26 cellular contexts compared by ENCODE assay signal in the genomic region with DNA sequence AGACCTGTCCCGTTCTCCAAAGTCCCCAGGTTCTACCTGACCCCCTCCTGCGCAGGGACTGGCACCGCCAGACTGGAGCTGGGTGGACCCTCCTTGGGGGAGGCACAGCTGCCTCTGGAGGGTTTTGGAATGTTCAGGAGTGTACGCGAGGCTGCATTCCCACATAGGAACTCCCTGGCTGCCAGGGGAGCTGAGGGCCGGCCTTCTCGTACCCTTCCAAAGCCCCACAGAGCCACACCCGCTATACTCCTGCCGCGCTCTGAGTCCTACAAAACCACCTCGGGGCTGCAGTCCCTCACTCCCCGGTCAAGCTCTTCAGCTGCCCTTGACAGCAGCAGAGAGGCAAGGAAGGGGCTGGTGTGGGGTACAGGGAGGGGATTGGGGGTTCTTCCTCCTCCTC. TPM values are rescaled to one million over a fixed set of nuclear protein-coding genes. Genes with fewer than 3 reads are reported as not detected.
"Had no signal": no experiment of that assay in that cellular context is flagged by ENCODE, and none has a peak within 500 bp of the region (broad histone marks: within the 10 kb centered on the region; RNA-seq: fewer than 3 reads in every experiment).

No MANE protein-coding gene starts in this region.

- H3K27ac ChIP-seq: SJCRH30, VCaP had no signal

- H3K9me2 ChIP-seq: SK-N-SH had no signal

- H3K4me3 ChIP-seq: SJCRH30 had no signal

- H3K4me2 ChIP-seq: SK-N-SH had no signal

- H3K36me3 ChIP-seq: SJCRH30 had no signal

- H3K4me1 ChIP-seq: SJCRH30 had no signal

- DNase-seq: activated CD4-positive, alpha-beta T cell treated with anti-CD3 and anti-CD28 coated beads, Interleukin-2, amount 10 ng/mL, durations not matched to agents 7 days and 5 days; activated CD4-positive, CD25-positive, alpha-beta regulatory T cell; activated gamma-delta T cell; activated naive CD4-positive, alpha-beta T cell treated with anti-CD3 and anti-CD28 coated beads for 36 hours; activated T-cell treated with anti-CD3 and anti-CD28 coated beads for 4 hours; amygdala; KG1; NCI-H1105; NCI-H1436; NCI-H1694 treated with DMSO at 0.1 percent for 48 hours; NCI-H2029 treated with DMSO at 0.1 percent for 48 hours; NCI-H345; NCI-H510A; NCI-H526 treated with DMSO at 0.1 percent for 48 hours; NK-92 treated with Interleukin-12 subunit alpha and Interleukin-12 subunit beta, amount 100 ng/mL, for 24 hours; SJCRH30; SK-N-SH; T-helper 1 cell had no signal

- H3K9me3 ChIP-seq: SJCRH30, SK-N-SH had no signal

- H3K9ac ChIP-seq: SK-N-SH had no signal

RNA-seq across cellular contexts. Expression of gene MUC16, which starts 0.5 kb away (rescaled TPM):
- total RNA-seq: activated CD4-positive, alpha-beta memory T cell treated with anti-CD3 and anti-CD28 coated beads for 36 hours; activated CD4-positive, alpha-beta T cell treated with anti-CD3 and anti-CD28 coated beads, Interleukin-2, amount 10 ng/mL, durations not matched to agents 7 days and 5 days; activated CD8-positive, alpha-beta memory T cell treated with anti-CD3 and anti-CD28 coated beads for 36 hours; activated naive CD4-positive, alpha-beta T cell treated with anti-CD3 and anti-CD28 coated beads for 36 hours; astrocyte; LHCN-M2; M059J; RPMI7951; SJCRH30; T-helper 2 cell treated with Interferon-gamma antibody and Interleukin-4, amounts not matched to agents 100 ng/mL and 5 ng/mL, for 36 hours had no signal
- polyA plus RNA-seq: SK-N-SH had no signal
